In the genomic region with DNA sequence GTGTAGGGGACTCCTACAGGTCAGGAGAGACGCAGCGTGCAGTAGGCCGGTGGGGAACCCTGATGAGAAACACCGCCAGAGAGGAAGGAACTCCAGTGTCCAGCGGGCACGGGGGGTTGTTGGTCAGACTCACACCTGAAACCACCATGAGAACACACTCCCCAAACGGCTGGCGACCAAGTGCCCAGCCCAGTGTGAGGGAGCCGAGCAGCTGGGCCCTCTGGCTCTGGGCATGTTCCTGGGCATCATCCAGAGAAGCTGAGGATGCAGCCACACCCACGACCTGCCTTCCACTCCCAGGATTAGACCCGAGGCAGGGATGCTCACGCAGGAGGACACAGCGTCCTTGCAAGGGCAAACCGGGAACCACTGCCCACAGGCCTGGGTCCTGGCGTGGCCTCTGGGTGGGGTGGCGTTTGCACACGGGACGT, we compare ENCODE assay signal across 28 cellular contexts.
DNase-seq lines count a peak whose midpoint lies in the region; ATAC-seq and TF ChIP-seq lines count a peak whose summit lies in the region.
"Had no signal": no experiment of that assay in that cellular context is flagged by ENCODE, and none has a peak within 500 bp of the region (broad histone marks: within the 10 kb centered on the region; RNA-seq: fewer than 3 reads in every experiment).

No MANE protein-coding gene starts in this region.

- H3K27me3 ChIP-seq in left ventricle myocardium inferior (ENCODE audit: low read depth): no peaks in the 10 kb centered on the region
- H3K27me3 ChIP-seq: breast epithelium, vagina had no signal

- TF ChIP-seq CTCF in left ventricle myocardium inferior (IDR thresholded peaks at IDR 0.05; ENCODE audit: borderline replicate concordance): no peak
- TF ChIP-seq CTCF in omental fat pad (IDR thresholded peaks at IDR 0.05): no peak

- no peak overlapping the region for H3K4me3 ChIP-seq in left ventricle myocardium inferior
- H3K4me3 ChIP-seq: breast epithelium, GM12878, prostate gland, vagina had no signal

- no peaks in the 10 kb centered on the region for H3K4me1 ChIP-seq in left ventricle myocardium inferior
- H3K4me1 ChIP-seq: breast epithelium, prostate gland, vagina had no signal

- H3K27ac ChIP-seq in left ventricle myocardium inferior (replicated peaks): no peak overlapping the region
- H3K27ac ChIP-seq: breast epithelium, prostate gland, vagina, VCaP had no signal

- ATAC-seq in left cardiac atrium (peak in 1 of 2 donors; percentile 14), Right ventricle myocardium inferior (no peak), omental fat pad (ENCODE audit: low FRiP score) (peak; percentile 20), HG03196 (IDR thresholded peaks at IDR 0.05; ENCODE audit: unreplicated experiment) (no peak), GM21390 (IDR thresholded peaks at IDR 0.05; ENCODE audit: unreplicated experiment) (no peak), GM21515 (IDR thresholded peaks at IDR 0.05; ENCODE audit: unreplicated experiment) (no peak)
- ATAC-seq: GM12878; stimulated activated effector memory CD8-positive, alpha-beta T cell treated with anti-CD3 and anti-CD28 coated beads, Interleukin-12 subunit alpha, Interleukin-12 subunit beta, amount 100 ng/mL, for 72 hours had no signal

- peak; percentile 12 for DNase-seq in left cardiac atrium
- DNase-seq in Right ventricle myocardium inferior (ENCODE audit: missing footprints): no peak
- DNase-seq in left ventricle myocardium inferior: peak; percentile 14
- no peak for DNase-seq in omental fat pad (ENCODE audit: low spot score)
- DNase-seq in activated CD4-positive, alpha-beta T cell treated with anti-CD3 and anti-CD28 coated beads, Interleukin-2, amount 50 U/mL, for 48 hours: no peak
- DNase-seq: activated CD4-positive, alpha-beta T cell treated with anti-CD3 and anti-CD28 coated beads, Interleukin-2, amount 50 U/mL, for 1 hour; amygdala; C1 segment of cervical spinal cord; cortex of kidney; H7; hypothalamus; NCI-H1092 treated with DMSO at 0.1 percent for 48 hours; NCI-H187 treated with DMSO at 0.1 percent for 48 hours; NCI-H226; NCI-H748 treated with DMSO at 0.1 percent for 48 hours; RPMI8226; SK-N-SH; small intestine; stimulated activated CD4-positive, alpha-beta T cell treated with anti-CD3 and anti-CD28 coated beads, Interleukin-2, amount 100 ng/mL, for 48 hours had no signal

- intact Hi-C loops in left cardiac atrium (cut with DNase I) (no loop called here), Right ventricle myocardium inferior (cut with DNase I) (no loop called here), left ventricle myocardium inferior (cut with micrococcal nuclease) (no loop called here)

- peaks cover 48% of the 10 kb centered on the region for H3K36me3 ChIP-seq in left ventricle myocardium inferior
- H3K36me3 ChIP-seq: breast epithelium had no signal

- H3K9me3 ChIP-seq in left ventricle myocardium inferior (replicated peaks): peaks cover 56% of the 10 kb centered on the region
- H3K9me3 ChIP-seq: prostate gland had no signal

Comparison
In these comparisons a context has a peak if more than half of its experiments do, and no peak if none do; other contexts are left out.
1. DNase-seq: peak in left cardiac atrium (single experiment) and left ventricle myocardium inferior (single experiment); none in Right ventricle myocardium inferior (single experiment), omental fat pad (single experiment) and activated CD4-positive, alpha-beta T cell treated with anti-CD3 and anti-CD28 coated beads, Interleukin-2, amount 50 U/mL, for 48 hours (0 of 2).